1 cellular context compared by ENCODE assay signal in genomic region chr5:160468576-160468975, GRCh38.
TF ChIP-seq lines count a peak whose summit lies in the region.

No MANE protein-coding gene starts in this region.

TF ChIP-seq in GM23338, 12 proteins besides CTCF, POLR2A, EP300 and RAD21:
- no peak for TF ChIP-seq POLR2AphosphoS5 (IDR thresholded peaks at IDR 0.05; ENCODE audit: low read depth)
- TF ChIP-seq ZNF462 (CRISPR knock-in tag; IDR thresholded peaks at IDR 0.05): no peak
- TF ChIP-seq EZH2 (IDR thresholded peaks at IDR 0.05; ENCODE audit: low read depth, unreplicated experiment): no peak
- TF ChIP-seq REST (IDR thresholded peaks at IDR 0.05; ENCODE audit: unreplicated experiment): no peak
- TF ChIP-seq JUNB (IDR thresholded peaks at IDR 0.05; ENCODE audit: unreplicated experiment): no peak
- TF ChIP-seq STAT1 (IDR thresholded peaks at IDR 0.05; ENCODE audit: unreplicated experiment): no peak
- TF ChIP-seq ZNF331 (CRISPR knock-in tag; IDR thresholded peaks at IDR 0.05; ENCODE audit: low read depth): no peak
- TF ChIP-seq ZNF114 (CRISPR knock-in tag; IDR thresholded peaks at IDR 0.05): no peak
- TF ChIP-seq CREB1 (CRISPR knock-in tag; IDR thresholded peaks at IDR 0.05; ENCODE audit: low read depth): no peak
- TF ChIP-seq NANOG (IDR thresholded peaks at IDR 0.05; ENCODE audit: borderline replicate concordance): no peak
- TF ChIP-seq EZH2phosphoT487 (IDR thresholded peaks at IDR 0.05; ENCODE audit: unreplicated experiment): no peak
- TF ChIP-seq ETS1 (IDR thresholded peaks at IDR 0.05): no peak
